2 cellular contexts compared by ENCODE assay signal in genomic region chr16:1039762-1040161, GRCh38.
TF ChIP-seq lines count a peak whose summit lies in the region.

No MANE protein-coding gene starts in this region.

TF ChIP-seq in HepG2, 621 proteins besides CTCF, POLR2A, EP300 and RAD21:
- no peak for TF ChIP-seq THAP9 (CRISPR knock-in tag; IDR thresholded peaks at IDR 0.05; ENCODE audit: borderline replicate concordance)
- no peak for TF ChIP-seq CCAR2 (optimal IDR thresholded peaks at IDR 0.05; ENCODE audit: low read depth, low read length)
- TF ChIP-seq PHF5A (CRISPR knock-in tag; IDR thresholded peaks at IDR 0.05; ENCODE audit: low read depth, unreplicated experiment) = no peak
- TF ChIP-seq ZFP62 (CRISPR knock-in tag; IDR thresholded peaks at IDR 0.05) = no peak
- TF ChIP-seq ZNF768 (CRISPR knock-in tag; IDR thresholded peaks at IDR 0.05) = peak; percentile 83
- no peak for TF ChIP-seq KLF13 (CRISPR knock-in tag; IDR thresholded peaks at IDR 0.05)
- no peak for TF ChIP-seq ZNF24 (IDR thresholded peaks at IDR 0.05)
- TF ChIP-seq CHCHD3 (CRISPR knock-in tag; IDR thresholded peaks at IDR 0.05) = no peak
- TF ChIP-seq TBX3 (IDR thresholded peaks at IDR 0.05; ENCODE audit: borderline replicate concordance) = no peak

TF ChIP-seq in WTC11, 78 proteins besides CTCF, POLR2A, EP300 and RAD21:
- no peak for TF ChIP-seq CREB1 (CRISPR knock-in tag; IDR thresholded peaks at IDR 0.05)
